22 cellular contexts compared by ENCODE assay signal in genomic region chr2:46158661-46159060, GRCh38.
"Had no signal": no experiment of that assay in that cellular context is flagged by ENCODE, and none has a peak within 500 bp of the region (broad histone marks: within the 10 kb centered on the region; RNA-seq: fewer than 3 reads in every experiment).

No MANE protein-coding gene starts in this region.

- H3K4me1 ChIP-seq: colonic mucosa had no signal

- H3K9me3 ChIP-seq: colonic mucosa, esophagus squamous epithelium, gastrocnemius medialis, heart right ventricle, left lung, lower lobe of right lung had no signal

- H3K4me3 ChIP-seq: colonic mucosa, esophagus squamous epithelium, gastrocnemius medialis, heart right ventricle, left lung, lower lobe of right lung had no signal

- H3K27ac ChIP-seq: colonic mucosa, epithelial cell of prostate, esophagus squamous epithelium, gastrocnemius medialis, left lung, lower lobe of right lung had no signal

- ATAC-seq: effector memory CD8-positive, alpha-beta T cell; esophagus mucosa; gastrocnemius medialis; left lung; lower lobe of right lung; naive thymus-derived CD4-positive, alpha-beta T cell had no signal

- H3K36me3 ChIP-seq: colonic mucosa had no signal

- DNase-seq: colonic mucosa; cortex of kidney; effector CD8-positive, alpha-beta T cell; effector memory CD8-positive, alpha-beta T cell; endodermal cell; erythroblast; esophagus squamous epithelium; foreskin fibroblast; foreskin melanocyte; gastrocnemius medialis; glutamatergic neuron; heart right ventricle; hippocampal formation; kidney; kidney glomerular epithelial cell; left lung; left ventricle myocardium superior; lower lobe of right lung; mesenchymal stem cell; naive thymus-derived CD4-positive, alpha-beta T cell had no signal

- H3K27me3 ChIP-seq: colonic mucosa, esophagus squamous epithelium, gastrocnemius medialis, heart right ventricle, left lung had no signal
